Comparison of ENCODE assay signal across 8 cellular contexts in the genomic region with DNA sequence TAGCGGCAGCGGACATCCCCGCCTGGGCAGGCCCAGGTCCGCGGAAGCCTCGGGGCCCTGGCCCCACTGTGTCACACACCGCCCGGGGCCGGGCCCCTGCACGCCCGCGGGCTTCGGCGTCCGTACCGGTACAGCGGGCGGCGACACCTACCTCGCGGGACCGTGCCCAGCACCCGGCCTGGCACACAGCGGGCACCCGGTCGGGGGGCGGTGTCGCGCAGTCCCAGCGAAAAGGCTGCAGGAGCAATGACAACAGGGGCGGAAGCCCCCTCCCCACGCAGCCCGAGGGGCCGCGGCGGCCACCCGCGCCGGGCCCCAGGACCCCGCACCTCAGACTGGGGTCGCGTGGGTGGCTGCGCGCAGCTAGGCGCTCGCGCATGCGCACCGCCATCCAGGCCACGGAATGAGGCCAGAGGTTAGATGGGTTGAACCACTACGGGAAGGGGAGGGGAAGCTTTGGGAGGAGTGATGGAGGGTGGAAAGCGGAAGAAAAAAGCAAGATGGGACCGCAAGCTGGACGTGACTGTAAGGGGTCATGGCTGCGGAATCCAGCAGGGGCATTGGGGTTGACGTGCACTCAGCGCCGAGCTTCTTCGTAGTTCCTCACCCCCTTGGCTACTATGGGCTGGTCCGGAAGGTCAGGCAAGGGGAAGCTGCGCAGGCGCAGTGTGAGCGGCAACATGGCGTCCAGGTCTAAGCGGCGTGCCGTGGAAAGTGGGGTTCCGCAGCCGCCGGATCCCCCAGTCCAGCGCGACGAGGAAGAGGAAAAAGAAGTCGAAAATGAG. TPM values are rescaled to one million over a fixed set of nuclear protein-coding genes. Genes with fewer than 3 reads are reported as not detected.
A peak's percentile ranks its signal among the peaks of the same experiment; 100 is the strongest.
DNase-seq lines count a peak whose midpoint lies in the region; ATAC-seq and TF ChIP-seq lines count a peak whose summit lies in the region.

A gene (plus strand): TSS at position 669 of the 785 bp plus-strand sequence. CDS start 12 bp downstream, at position 681.
A gene (minus strand): TSS at position 381 of the 785 bp plus-strand sequence. CDS start 6,759 bp downstream, outside the sequence.

- H3K27me3 Mint-ChIP-seq in activated T-helper 1 cell treated with anti-CD3 and anti-CD28 coated beads, Interleukin-12 subunit alpha, Interleukin-12 subunit beta, Interleukin-2, Interleukin-4 antibody, amounts not matched to agents 30 ng/mL and 10 ng/mL and 1 ng/mL, durations not matched to agents 14 hours and 24 hours and 36 hours (ENCODE audit: insufficient read depth), result no peaks in the 10 kb centered on the region
- H3K27me3 Mint-ChIP-seq in naive thymus-derived CD8-positive, alpha-beta T cell, result no peaks in the 10 kb centered on the region
- no peaks in the 10 kb centered on the region for H3K27me3 Mint-ChIP-seq in stimulated activated naive B cell treated with anti-CD40 and anti-IgM and Interleukin-4, amounts not matched to agents 10 μg/mL and 1 μg/mL and 100 μg/mL, for 72 hours

- H3K4me1 Mint-ChIP-seq in activated T-helper 1 cell treated with anti-CD3 and anti-CD28 coated beads, Interleukin-12 subunit alpha, Interleukin-12 subunit beta, Interleukin-2, Interleukin-4 antibody, amounts not matched to agents 30 ng/mL and 10 ng/mL and 1 ng/mL, durations not matched to agents 14 hours and 24 hours and 36 hours (ENCODE audit: low read depth), result peaks cover 11% of the 10 kb centered on the region
- H3K4me1 Mint-ChIP-seq in naive thymus-derived CD8-positive, alpha-beta T cell, result peaks cover 5 to 23% (median 15%) of the 10 kb centered on the region in 4 donors
- peaks cover 18 to 36% of the 10 kb centered on the region in 2 donors for H3K4me1 Mint-ChIP-seq in stimulated activated naive B cell treated with anti-CD40 and anti-IgM and Interleukin-4, amounts not matched to agents 10 μg/mL and 1 μg/mL and 100 μg/mL, for 72 hours

- H3K27ac ChIP-seq in DOHH2 (ENCODE audit: low read depth, low read length), result peak within 1 kb of the TSS; percentile 60

- H3K4me3 Mint-ChIP-seq in activated T-helper 1 cell treated with anti-CD3 and anti-CD28 coated beads, Interleukin-12 subunit alpha, Interleukin-12 subunit beta, Interleukin-2, Interleukin-4 antibody, amounts not matched to agents 30 ng/mL and 10 ng/mL and 1 ng/mL, durations not matched to agents 14 hours and 24 hours and 36 hours, result peak within 1 kb of the TSS; percentile 87
- peak within 1 kb of the TSS in 8 of 10 donors; percentile 73 to 89 (median 84) for H3K4me3 Mint-ChIP-seq in naive thymus-derived CD8-positive, alpha-beta T cell
- H3K4me3 Mint-ChIP-seq in stimulated activated naive B cell treated with anti-CD40 and anti-IgM and Interleukin-4, amounts not matched to agents 10 μg/mL and 1 μg/mL and 100 μg/mL, for 72 hours, result no peak within 1 kb of the TSS

- peaks cover 75% of the 10 kb centered on the region for H3K79me2 ChIP-seq in DOHH2 (ENCODE audit: control insufficient read depth, low read length)

- peaks cover 58% of the 10 kb centered on the region for H3K36me3 ChIP-seq in DOHH2 (ENCODE audit: control insufficient read depth, low read length)

- TF ChIP-seq CTCF in DOHH2 (IDR thresholded peaks at IDR 0.05; ENCODE audit: low read depth, low read length, poor library complexity, severe bottlenecking), result no peak
- no peak for TF ChIP-seq CTCF in fibroblast of mammary gland (conservative IDR thresholded peaks at IDR 0.05; ENCODE audit: control insufficient read depth, insufficient read depth, low read depth, low read length)

- H3K4me3 ChIP-seq in DOHH2 (ENCODE audit: low read length) (peak within 1 kb of the TSS; percentile 84), fibroblast of mammary gland (ENCODE audit: control insufficient read depth, low read depth, low read length) (peak within 1 kb of the TSS; percentile 89)

- no peaks in the 10 kb centered on the region for H3F3A ChIP-seq in DOHH2 (ENCODE audit: control insufficient read depth, insufficient read depth)

- POLR2A ChIA-PET in naive thymus-derived CD8-positive, alpha-beta T cell (lab: Charles Lee), result interaction anchor here (0.6 to 3.1 kb wide), 10 partner anchors 16 to 104 kb away, joined by 3 to 39 read pairs (median 3); a partner anchor contains a TSS

- peak within 1 kb of the TSS; percentile 41 for H3K27ac Mint-ChIP-seq in activated T-helper 1 cell treated with anti-CD3 and anti-CD28 coated beads, Interleukin-12 subunit alpha, Interleukin-12 subunit beta, Interleukin-2, Interleukin-4 antibody, amounts not matched to agents 30 ng/mL and 10 ng/mL and 1 ng/mL, durations not matched to agents 14 hours and 24 hours and 36 hours
- H3K27ac Mint-ChIP-seq in naive thymus-derived CD8-positive, alpha-beta T cell, result peak within 1 kb of the TSS in 8 of 10 donors; percentile 69 to 91 (median 86)
- peak within 1 kb of the TSS; percentile 88 for H3K27ac Mint-ChIP-seq in stimulated activated naive B cell treated with anti-CD40 and anti-IgM and Interleukin-4, amounts not matched to agents 10 μg/mL and 1 μg/mL and 100 μg/mL, for 72 hours

- intact Hi-C loops in activated T-helper 1 cell treated with anti-CD3 and anti-CD28 coated beads, Interleukin-12 subunit alpha, Interleukin-12 subunit beta, Interleukin-2, Interleukin-4 antibody, amounts not matched to agents 30 ng/mL and 10 ng/mL and 1 ng/mL, durations not matched to agents 14 hours and 24 hours and 36 hours (cut with micrococcal nuclease), result loop anchor here (1.0 to 10.0 kb wide), 4 partner anchors 73 to 1021 kb away; a partner anchor contains a TSS

- peaks cover 16% of the 10 kb centered on the region; the same call in 1 of the 2 replicates for H4K20me1 ChIP-seq in DOHH2 (ENCODE audit: control insufficient read depth, insufficient read depth, low read depth, low read length)

- ATAC-seq in naive thymus-derived CD8-positive, alpha-beta T cell, result peak; percentile 85 to 86
- ATAC-seq in stimulated activated naive B cell treated with anti-CD40 and anti-IgM and Interleukin-4, amounts not matched to agents 10 μg/mL and 1 μg/mL and 100 μg/mL, for 72 hours (replicated peaks), result peak; percentile 86 to 87

- H3K9me2 ChIP-seq in DOHH2 (replicated peaks; ENCODE audit: control insufficient read depth, low read length), result no peaks in the 10 kb centered on the region

- no peaks in the 10 kb centered on the region for H3K9me3 ChIP-seq in DOHH2 (ENCODE audit: control insufficient read depth, insufficient read depth, low read length)

- H3K27me3 ChIP-seq in DOHH2 (ENCODE audit: control insufficient read depth, low read length), result no peaks in the 10 kb centered on the region

- H3K36me3 Mint-ChIP-seq in activated T-helper 1 cell treated with anti-CD3 and anti-CD28 coated beads, Interleukin-12 subunit alpha, Interleukin-12 subunit beta, Interleukin-2, Interleukin-4 antibody, amounts not matched to agents 30 ng/mL and 10 ng/mL and 1 ng/mL, durations not matched to agents 14 hours and 24 hours and 36 hours (ENCODE audit: low read depth), result peaks cover 12% of the 10 kb centered on the region
- peaks cover 0 to 21% (median 4%) of the 10 kb centered on the region in 3 donors for H3K36me3 Mint-ChIP-seq in naive thymus-derived CD8-positive, alpha-beta T cell
- peaks cover 7 to 11% of the 10 kb centered on the region in 2 donors for H3K36me3 Mint-ChIP-seq in stimulated activated naive B cell treated with anti-CD40 and anti-IgM and Interleukin-4, amounts not matched to agents 10 μg/mL and 1 μg/mL and 100 μg/mL, for 72 hours

- peak within 1 kb of the TSS; percentile 84 for H3K4me2 ChIP-seq in DOHH2 (ENCODE audit: low read length)

- no peaks in the 10 kb centered on the region for H3K9me3 Mint-ChIP-seq in activated T-helper 1 cell treated with anti-CD3 and anti-CD28 coated beads, Interleukin-12 subunit alpha, Interleukin-12 subunit beta, Interleukin-2, Interleukin-4 antibody, amounts not matched to agents 30 ng/mL and 10 ng/mL and 1 ng/mL, durations not matched to agents 14 hours and 24 hours and 36 hours
- H3K9me3 Mint-ChIP-seq in naive thymus-derived CD8-positive, alpha-beta T cell, result no peaks in the 10 kb centered on the region
- no peaks in the 10 kb centered on the region for H3K9me3 Mint-ChIP-seq in stimulated activated naive B cell treated with anti-CD40 and anti-IgM and Interleukin-4, amounts not matched to agents 10 μg/mL and 1 μg/mL and 100 μg/mL, for 72 hours

- DNase-seq in GOT3 (lab: John Stamatoyannopoulos, UW), result peak; percentile 84
- peak; percentile 83 for DNase-seq in LHCN-M2 (ENCODE audit: low read depth)
- peak; percentile 81 for DNase-seq in RPMI7951 (ENCODE audit: low read depth)
- peak; percentile 86 for DNase-seq in activated T-helper 1 cell treated with anti-CD3 and anti-CD28 coated beads, Interleukin-12 subunit alpha, Interleukin-12 subunit beta, Interleukin-2, Interleukin-4 antibody, amounts not matched to agents 30 ng/mL and 10 ng/mL and 1 ng/mL, durations not matched to agents 14 hours and 24 hours and 36 hours (ENCODE audit: low spot score)
- peak; percentile 88 for DNase-seq in fibroblast of mammary gland (ENCODE audit: low read depth)
- DNase-seq in naive thymus-derived CD8-positive, alpha-beta T cell, result peak; percentile 83 to 99 (median 91)
- DNase-seq in stimulated activated naive B cell treated with anti-CD40 and anti-IgM and Interleukin-4, amounts not matched to agents 10 μg/mL and 1 μg/mL and 100 μg/mL, for 72 hours, result peak; percentile 84

- peaks cover 31% of the 10 kb centered on the region for H3K4me1 ChIP-seq in DOHH2 (ENCODE audit: control insufficient read depth, low read length)

RNA-seq across cellular contexts. Expression of the first gene that starts in this region (rescaled TPM):
- 66.9 and 68.1 TPM in 2 replicates for total RNA-seq in LHCN-M2 (2014; rRNA removed)
- 34.4 TPM for polyA plus RNA-seq in LHCN-M2 (2012)
- total RNA-seq in RPMI7951 (2014; rRNA removed; shearing (Covaris generic)), result 63.3 and 68.2 TPM in 2 replicates
- 127 and 128 TPM in 2 replicates for total RNA-seq in activated T-helper 1 cell treated with anti-CD3 and anti-CD28 coated beads, Interleukin-12 subunit alpha, Interleukin-12 subunit beta, Interleukin-2, Interleukin-4 antibody, amounts not matched to agents 30 ng/mL and 10 ng/mL and 1 ng/mL, durations not matched to agents 14 hours and 24 hours and 36 hours
- total RNA-seq in naive thymus-derived CD8-positive, alpha-beta T cell, result 10 to 100 TPM; 46.3 to 54.9 TPM
- 10 to 100 TPM; 87.8 to 94.0 (median 93.6) TPM for polyA plus RNA-seq in naive thymus-derived CD8-positive, alpha-beta T cell

RNA-seq across cellular contexts. Expression of the second gene that starts in this region (rescaled TPM):
- total RNA-seq in LHCN-M2 (2014; rRNA removed), result 93.6 and 106 TPM in 2 replicates
- polyA plus RNA-seq in LHCN-M2 (2012), result 75.6 TPM
- total RNA-seq in RPMI7951 (2014; rRNA removed; shearing (Covaris generic)), result 55.6 and 70.5 TPM in 2 replicates
- 49.0 and 57.8 TPM in 2 replicates for total RNA-seq in activated T-helper 1 cell treated with anti-CD3 and anti-CD28 coated beads, Interleukin-12 subunit alpha, Interleukin-12 subunit beta, Interleukin-2, Interleukin-4 antibody, amounts not matched to agents 30 ng/mL and 10 ng/mL and 1 ng/mL, durations not matched to agents 14 hours and 24 hours and 36 hours
- 10 to 100 TPM; 37.8 to 40.6 TPM for total RNA-seq in naive thymus-derived CD8-positive, alpha-beta T cell
- polyA plus RNA-seq in naive thymus-derived CD8-positive, alpha-beta T cell, result 10 to 100 TPM; 62.2 to 71.8 (median 66.5) TPM

Comparison
In these comparisons a context has a peak if more than half of its experiments do, and no peak if none do; other contexts are left out.
1. Peak in every context shown above with its lines: DNase-seq, ATAC-seq, H3K4me3 ChIP-seq and H3K27ac ChIP-seq.
2. H3K4me3 Mint-ChIP-seq: peak in activated T-helper 1 cell treated with anti-CD3 and anti-CD28 coated beads, Interleukin-12 subunit alpha, Interleukin-12 subunit beta, Interleukin-2, Interleukin-4 antibody, amounts not matched to agents 30 ng/mL and 10 ng/mL and 1 ng/mL, durations not matched to agents 14 hours and 24 hours and 36 hours (single experiment) and naive thymus-derived CD8-positive, alpha-beta T cell (8 of 10); none in stimulated activated naive B cell treated with anti-CD40 and anti-IgM and Interleukin-4, amounts not matched to agents 10 μg/mL and 1 μg/mL and 100 μg/mL, for 72 hours (0 of 2).